In genomic region chr15:65599677-65600076, GRCh38 we compare ENCODE assay signal across 34 cellular contexts.
"Had no signal": no experiment of that assay in that cellular context is flagged by ENCODE, and none has a peak within 500 bp of the region (broad histone marks: within the 10 kb centered on the region; RNA-seq: fewer than 3 reads in every experiment).

No MANE protein-coding gene starts in this region.

- H3K4me3 ChIP-seq: MG63 had no signal

- H3K27ac ChIP-seq: KMS-11 had no signal

- H3K9me3 ChIP-seq: MG63 had no signal

- DNase-seq: Karpas-422, Kasumi-1, MG63, MM.1S, MV-4-11, NCI-H1048, NCI-H1092, NCI-H1092 treated with DMSO at 0.1 percent for 48 hours, NCI-H1105, NCI-H1105 treated with DMSO at 0.1 percent for 48 hours, NCI-H1417, NCI-H1417 treated with DMSO at 0.1 percent for 48 hours, NCI-H1436, NCI-H1436 treated with DMSO at 0.1 percent for 48 hours, NCI-H146, NCI-H1694, NCI-H1694 treated with DMSO at 0.1 percent for 48 hours, NCI-H187, NCI-H187 treated with DMSO at 0.1 percent for 48 hours, NCI-H1930, NCI-H2029, NCI-H2029 treated with DMSO at 0.1 percent for 48 hours, NCI-H2081, NCI-H2081 treated with DMSO at 0.1 percent for 48 hours, NCI-H2107, NCI-H2171, NCI-H2171 treated with DMSO at 0.1 percent for 48 hours, NCI-H2227 treated with DMSO at 0.1 percent for 48 hours, NCI-H226, NCI-H345, NCI-H446, NCI-H446 treated with DMSO at 0.1 percent for 48 hours, NCI-H510A had no signal
